Comparison of ENCODE assay signal across 27 cellular contexts in genomic region chr2:239484571-239485355, GRCh38.
"Had no signal": no experiment of that assay in that cellular context is flagged by ENCODE, and none has a peak within 500 bp of the region (broad histone marks: within the 10 kb centered on the region; RNA-seq: fewer than 3 reads in every experiment).

No MANE protein-coding gene starts in this region.

- DNase-seq: naive thymus-derived CD4-positive, alpha-beta T cell; natural killer cell; occipital lobe; ovary; psoas muscle; right lobe of liver; sigmoid colon; small intestine; stimulated activated CD4-positive, alpha-beta T cell treated with anti-CD3 and anti-CD28 coated beads, Interleukin-15, amount 100 ng/mL, for 24 hours; stimulated activated CD4-positive, alpha-beta T cell treated with anti-CD3 and anti-CD28 coated beads, Interleukin-2, amount 100 ng/mL, for 24 hours; stimulated activated CD4-positive, alpha-beta T cell treated with anti-CD3 and anti-CD28 coated beads, Interleukin-2, amount 100 ng/mL, for 48 hours; stimulated activated CD4-positive, alpha-beta T cell treated with anti-CD3 and anti-CD28 coated beads, Interleukin-4, amount 100 ng/mL, for 24 hours; stimulated activated naive B cell treated with anti-CD40 and anti-IgM and Interleukin-4, amounts not matched to agents 10 μg/mL and 1 μg/mL and 100 μg/mL, for 72 hours; stimulated activated naive CD4-positive, alpha-beta T cell treated with Interleukin-2 at 50 U/mL for 16 hours; stomach; thyroid gland; upper lobe of right lung; uterus had no signal

- H3K27ac Mint-ChIP-seq: naive thymus-derived CD4-positive, alpha-beta T cell; natural killer cell; nephron; progenitor cell of endocrine pancreas; stimulated activated effector memory CD8-positive, alpha-beta T cell treated with anti-CD3 and anti-CD28 coated beads, Interleukin-12 subunit alpha, Interleukin-12 subunit beta, amount 100 ng/mL, for 72 hours; stimulated activated naive B cell treated with anti-CD40 and anti-IgM and Interleukin-4, amounts not matched to agents 10 μg/mL and 1 μg/mL and 100 μg/mL, for 72 hours; type B pancreatic cell had no signal

- H3K4me1 ChIP-seq: parathyroid adenoma, psoas muscle, right lobe of liver, stomach, upper lobe of right lung, uterus had no signal

- H3K4me3 Mint-ChIP-seq: naive thymus-derived CD4-positive, alpha-beta T cell; natural killer cell; nephron; neural crest cell; stimulated activated effector memory CD8-positive, alpha-beta T cell treated with anti-CD3 and anti-CD28 coated beads, Interleukin-12 subunit alpha, Interleukin-12 subunit beta, amount 100 ng/mL, for 72 hours; stimulated activated naive B cell treated with anti-CD40 and anti-IgM and Interleukin-4, amounts not matched to agents 10 μg/mL and 1 μg/mL and 100 μg/mL, for 72 hours; type B pancreatic cell had no signal

- H3K36me3 ChIP-seq: ovary, right lobe of liver, sigmoid colon, stomach, thoracic aorta, thyroid gland, tibial nerve, upper lobe of right lung, uterus had no signal

- H3K4me3 ChIP-seq: ovary, psoas muscle, right lobe of liver, sigmoid colon, stomach, thoracic aorta, thyroid gland, tibial nerve, upper lobe of right lung, uterus had no signal

- H3K27ac ChIP-seq: ovary, parathyroid adenoma, psoas muscle, right lobe of liver, sigmoid colon, stomach, thoracic aorta, thyroid gland, tibial nerve, upper lobe of right lung, uterus had no signal

- H2AFZ ChIP-seq: parathyroid adenoma had no signal

- ATAC-seq: naive thymus-derived CD4-positive, alpha-beta T cell; natural killer cell; right cardiac atrium; right lobe of liver; stimulated activated effector memory CD8-positive, alpha-beta T cell treated with anti-CD3 and anti-CD28 coated beads, Interleukin-12 subunit alpha, Interleukin-12 subunit beta, amount 100 ng/mL, for 72 hours; stimulated activated naive B cell treated with anti-CD40 and anti-IgM and Interleukin-4, amounts not matched to agents 10 μg/mL and 1 μg/mL and 100 μg/mL, for 72 hours; upper lobe of right lung had no signal

- H3K79me2 ChIP-seq: parathyroid adenoma had no signal

- FAIRE-seq: small intestine had no signal

- H3K9me3 Mint-ChIP-seq: naive thymus-derived CD4-positive, alpha-beta T cell; natural killer cell; neural crest cell; stimulated activated effector memory CD8-positive, alpha-beta T cell treated with anti-CD3 and anti-CD28 coated beads, Interleukin-12 subunit alpha, Interleukin-12 subunit beta, amount 100 ng/mL, for 72 hours; stimulated activated naive B cell treated with anti-CD40 and anti-IgM and Interleukin-4, amounts not matched to agents 10 μg/mL and 1 μg/mL and 100 μg/mL, for 72 hours; type B pancreatic cell had no signal

- H3K27me3 ChIP-seq: ovary, right lobe of liver, sigmoid colon, thyroid gland, tibial nerve, upper lobe of right lung, uterus had no signal

- H3K9me3 ChIP-seq: ovary, psoas muscle, right lobe of liver, sigmoid colon, stomach, thoracic aorta, thyroid gland, tibial nerve, upper lobe of right lung, uterus had no signal

- H3K9ac ChIP-seq: parathyroid adenoma had no signal

- H3K4me1 Mint-ChIP-seq: natural killer cell; stimulated activated naive B cell treated with anti-CD40 and anti-IgM and Interleukin-4, amounts not matched to agents 10 μg/mL and 1 μg/mL and 100 μg/mL, for 72 hours had no signal
